ENCODE assay signal across 1 cellular context in genomic region chr11:46253258-46254134, GRCh38.
TF ChIP-seq lines count a peak whose summit lies in the region.

No MANE protein-coding gene starts in this region.

TF ChIP-seq in HepG2, 621 proteins besides CTCF, POLR2A, EP300 and RAD21:
- TF ChIP-seq PBX2 (CRISPR knock-in tag; IDR thresholded peaks at IDR 0.05) (0 out of 2 replicates have a peak, but pooled peaks have one; percentile 38), PHF8 (CRISPR knock-in tag; IDR thresholded peaks at IDR 0.05) (no peak), NR2F6 (IDR thresholded peaks at IDR 0.05) (no peak), NR2F6 (CRISPR knock-in tag; IDR thresholded peaks at IDR 0.05) (0 out of 2 replicates have a peak, but pooled peaks have one; percentile 36), ATF2 (CRISPR knock-in tag; IDR thresholded peaks at IDR 0.05) (0 out of 2 replicates have a peak, but pooled peaks have one; percentile 12), ZNF205 (CRISPR knock-in tag; IDR thresholded peaks at IDR 0.05) (peak; percentile 78), BHLHE40 (IDR thresholded peaks at IDR 0.05; ENCODE audit: low read length) (peak; percentile 55), SMAD1 (CRISPR knock-in tag; IDR thresholded peaks at IDR 0.05; ENCODE audit: borderline replicate concordance, low read depth) (no peak), SNAPC4 (CRISPR knock-in tag; IDR thresholded peaks at IDR 0.05) (no peak), KDM5B (CRISPR knock-in tag; IDR thresholded peaks at IDR 0.05; ENCODE audit: borderline replicate concordance) (peak; percentile 27; the same call in 1 of the 2 replicates), ZNF629 (CRISPR knock-in tag; conservative IDR thresholded peaks at IDR 0.05) (peak; percentile 91), KLF15 (CRISPR knock-in tag; IDR thresholded peaks at IDR 0.05; ENCODE audit: borderline replicate concordance) (no peak), IRX3 (CRISPR knock-in tag; IDR thresholded peaks at IDR 0.05; ENCODE audit: borderline replicate concordance, low read depth) (no peak), ZFP91 (CRISPR knock-in tag; IDR thresholded peaks at IDR 0.05; ENCODE audit: borderline replicate concordance) (0 out of 2 replicates have a peak, but pooled peaks have one; percentile 36), ZMYM3 (CRISPR knock-in tag; IDR thresholded peaks at IDR 0.05) (peak; percentile 63; the same call in 1 of the 2 replicates), ZNF776 (CRISPR knock-in tag; IDR thresholded peaks at IDR 0.05) (no peak)
